In the genomic region with DNA sequence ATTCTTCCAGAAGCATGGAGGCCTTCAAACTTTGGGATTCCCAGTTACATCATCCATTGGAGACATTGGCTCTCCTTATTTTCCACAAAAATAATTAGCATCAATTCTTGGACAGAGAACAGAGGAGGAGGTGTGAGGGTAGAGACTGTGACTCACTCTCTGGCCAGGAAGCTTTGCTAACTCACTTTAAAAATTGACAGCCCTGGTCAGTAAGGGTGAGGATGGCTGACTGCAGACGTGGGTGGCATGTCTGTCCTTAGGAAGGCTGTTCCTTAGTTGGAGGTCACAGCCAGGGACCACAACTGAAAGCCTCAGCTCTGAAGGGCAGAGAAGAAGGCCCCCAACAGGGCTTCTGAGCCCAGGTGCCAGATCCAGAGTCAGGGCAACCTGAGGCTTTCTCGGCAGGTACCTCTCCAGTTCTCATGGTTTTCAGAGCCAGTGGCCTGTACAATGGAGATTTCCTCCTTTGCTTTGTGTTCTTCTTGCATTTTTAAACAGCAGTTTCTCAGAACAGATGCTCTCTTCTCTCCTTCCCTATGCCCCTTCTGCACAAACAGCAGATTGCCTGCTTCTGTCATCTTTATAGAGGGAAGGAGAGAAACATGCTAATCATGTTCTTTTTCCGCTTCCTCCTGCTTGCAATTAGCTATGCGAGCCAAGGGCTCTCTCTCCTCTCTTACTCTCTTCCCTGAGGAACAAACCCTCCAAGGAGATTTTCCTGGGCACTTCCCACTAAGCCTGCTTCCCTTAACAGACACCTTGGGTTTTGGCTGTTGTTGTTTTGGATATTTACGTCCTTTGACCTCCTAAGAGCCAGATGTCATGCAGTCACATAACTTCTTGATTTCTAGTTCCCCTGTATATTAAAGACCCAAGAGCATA, we compare ENCODE assay signal across 1 cellular context.
TF ChIP-seq lines count a peak whose summit lies in the region.

No MANE protein-coding gene starts in this region.

TF ChIP-seq in HCT116, 20 proteins besides CTCF, POLR2A, EP300 and RAD21 (continued from another document):
- TF ChIP-seq SIN3A (IDR thresholded peaks at IDR 0.05; ENCODE audit: low read depth) = no peak
TF ChIP-seq in HCT116: peak in this region for 0.
